In genomic region chr7:94314526-94314925, GRCh38 we compare ENCODE assay signal across 21 cellular contexts.
A peak's percentile ranks its signal among the peaks of the same experiment; 100 is the strongest.
DNase-seq lines count a peak whose midpoint lies in the region; ATAC-seq and TF ChIP-seq lines count a peak whose summit lies in the region.
"Had no signal": no experiment of that assay in that cellular context is flagged by ENCODE, and none has a peak within 500 bp of the region (broad histone marks: within the 10 kb centered on the region; RNA-seq: fewer than 3 reads in every experiment).

No MANE protein-coding gene starts in this region.

- POLR2A ChIA-PET in activated CD4-positive, alpha-beta memory T cell treated with anti-CD3 and anti-CD28 coated beads, Interleukin-2, amount 10 ng/mL, durations not matched to agents 7 days and 5 days (lab: Charles Lee): no interaction called here

- TF ChIP-seq CTCF in epithelial cell of proximal tubule (conservative IDR thresholded peaks at IDR 0.05; ENCODE audit: low read depth, low read length): no peak

- peaks cover 2% of the 10 kb centered on the region for H3K36me3 Mint-ChIP-seq in activated T-cell treated with anti-CD3 and anti-CD28 coated beads, Interleukin-2, amount 50 U/mL, for 4 hours (ENCODE audit: insufficient read depth)
- no peaks in the 10 kb centered on the region for H3K36me3 Mint-ChIP-seq in activated CD4-positive, alpha-beta memory T cell treated with anti-CD3 and anti-CD28 coated beads, Interleukin-2, amount 10 ng/mL, durations not matched to agents 7 days and 5 days (ENCODE audit: low read depth)
- H3K36me3 Mint-ChIP-seq: activated naive CD8-positive, alpha-beta T cell had no signal

- peaks cover 7% of the 10 kb centered on the region for H3K9me3 Mint-ChIP-seq in activated T-cell treated with anti-CD3 and anti-CD28 coated beads, Interleukin-2, amount 50 U/mL, for 4 hours
- H3K9me3 Mint-ChIP-seq in activated CD4-positive, alpha-beta memory T cell treated with anti-CD3 and anti-CD28 coated beads, Interleukin-2, amount 10 ng/mL, durations not matched to agents 7 days and 5 days: no peaks in the 10 kb centered on the region
- H3K9me3 Mint-ChIP-seq: activated T-helper 1 cell treated with anti-CD3 and anti-CD28 coated beads, Interleukin-12 subunit alpha, Interleukin-12 subunit beta, Interleukin-2, Interleukin-4 antibody, amounts not matched to agents 30 ng/mL and 10 ng/mL and 1 ng/mL, durations not matched to agents 14 hours and 24 hours and 36 hours; T-helper 2 cell treated with Interferon-gamma antibody and Interleukin-4, amounts not matched to agents 5 μg/mL and 100 μg/mL, for 36 hours had no signal

- peaks cover 2% of the 10 kb centered on the region for H3K27me3 Mint-ChIP-seq in activated T-cell treated with anti-CD3 and anti-CD28 coated beads, Interleukin-2, amount 50 U/mL, for 4 hours (ENCODE audit: low read depth)
- no peaks in the 10 kb centered on the region for H3K27me3 Mint-ChIP-seq in activated CD4-positive, alpha-beta memory T cell treated with anti-CD3 and anti-CD28 coated beads, Interleukin-2, amount 10 ng/mL, durations not matched to agents 7 days and 5 days

- H3K4me1 Mint-ChIP-seq in activated T-cell treated with anti-CD3 and anti-CD28 coated beads, Interleukin-2, amount 50 U/mL, for 4 hours (ENCODE audit: low read depth): no peaks in the 10 kb centered on the region
- no peaks in the 10 kb centered on the region for H3K4me1 Mint-ChIP-seq in activated CD4-positive, alpha-beta memory T cell treated with anti-CD3 and anti-CD28 coated beads, Interleukin-2, amount 10 ng/mL, durations not matched to agents 7 days and 5 days

- H3K27ac Mint-ChIP-seq in activated CD4-positive, alpha-beta memory T cell treated with anti-CD3 and anti-CD28 coated beads, Interleukin-2, amount 10 ng/mL, durations not matched to agents 7 days and 5 days: no peak overlapping the region
- H3K27ac Mint-ChIP-seq: activated naive CD8-positive, alpha-beta T cell; activated T-helper 1 cell treated with anti-CD3 and anti-CD28 coated beads, Interleukin-12 subunit alpha, Interleukin-12 subunit beta, Interleukin-2, Interleukin-4 antibody, amounts not matched to agents 30 ng/mL and 10 ng/mL and 1 ng/mL, durations not matched to agents 14 hours and 24 hours and 36 hours; T-helper 2 cell treated with Interferon-gamma antibody and Interleukin-4, amounts not matched to agents 5 μg/mL and 100 μg/mL, for 36 hours had no signal

- H3K4me3 ChIP-seq in epithelial cell of proximal tubule (ENCODE audit: low read depth, low read length): no peak overlapping the region
- H3K4me3 ChIP-seq: BLaER1 treated with 17β-estradiol and CSF1 and Interleukin-3, amounts not matched to agents 10 nM and 100 nM; SJSA1 had no signal

- peak; percentile 25 for ATAC-seq in sciatic nerve
- ATAC-seq in activated T-cell treated with anti-CD3 and anti-CD28 coated beads, Interleukin-2, amount 50 U/mL, for 4 hours: no peak

- CTCF ChIA-PET in activated CD4-positive, alpha-beta memory T cell treated with anti-CD3 and anti-CD28 coated beads, Interleukin-2, amount 10 ng/mL, durations not matched to agents 7 days and 5 days (lab: Charles Lee): no interaction called here

- H3K4me3 Mint-ChIP-seq in activated T-cell treated with anti-CD3 and anti-CD28 coated beads, Interleukin-2, amount 50 U/mL, for 4 hours: no peak overlapping the region
- no peak overlapping the region for H3K4me3 Mint-ChIP-seq in activated CD4-positive, alpha-beta memory T cell treated with anti-CD3 and anti-CD28 coated beads, Interleukin-2, amount 10 ng/mL, durations not matched to agents 7 days and 5 days
- H3K4me3 Mint-ChIP-seq: activated naive CD8-positive, alpha-beta T cell; activated T-helper 1 cell treated with anti-CD3 and anti-CD28 coated beads, Interleukin-12 subunit alpha, Interleukin-12 subunit beta, Interleukin-2, Interleukin-4 antibody, amounts not matched to agents 30 ng/mL and 10 ng/mL and 1 ng/mL, durations not matched to agents 14 hours and 24 hours and 36 hours; T-helper 2 cell treated with Interferon-gamma antibody and Interleukin-4, amounts not matched to agents 5 μg/mL and 100 μg/mL, for 36 hours had no signal

- intact Hi-C loops in sciatic nerve (cut with DNase I): no loop called here

- DNase-seq in NCI-H1105 treated with DMSO at 0.1 percent for 48 hours (lab: John Stamatoyannopoulos, UW): peak; percentile 41
- no peak for DNase-seq in NCI-H1105 (lab: John Stamatoyannopoulos, UW)
- DNase-seq in NCI-H69 (lab: John Stamatoyannopoulos, UW): peak; percentile 73
- DNase-seq in epithelial cell of proximal tubule (ENCODE audit: low read depth): peak; percentile 15
- DNase-seq in sciatic nerve (ENCODE audit: low spot score): no peak
- no peak for DNase-seq in GM03348 (ENCODE audit: low spot score)
- no peak for DNase-seq in activated T-cell treated with anti-CD3 and anti-CD28 coated beads, Interleukin-2, amount 50 U/mL, for 4 hours
- no peak for DNase-seq in activated CD4-positive, alpha-beta memory T cell treated with anti-CD3 and anti-CD28 coated beads, Interleukin-2, amount 10 ng/mL, durations not matched to agents 7 days and 5 days
- DNase-seq: 8988T; activated CD8-positive, alpha-beta memory T cell treated with anti-CD3 and anti-CD28 coated beads for 24 hours; DMS153; NCI-H187; NCI-H510A treated with DMSO at 0.1 percent for 48 hours; OCI-M1; small intestine; stimulated activated CD8-positive, alpha-beta memory T cell treated with anti-CD3 and anti-CD28 coated beads, Interleukin-4, amount 100 ng/mL, for 48 hours had no signal

Comparison
In these comparisons a context has a peak if more than half of its experiments do, and no peak if none do; other contexts are left out.
1. DNase-seq: peak in NCI-H1105 treated with DMSO at 0.1 percent for 48 hours (single experiment), NCI-H69 (single experiment) and epithelial cell of proximal tubule (single experiment); none in NCI-H1105 (single experiment), sciatic nerve (single experiment), GM03348 (single experiment), activated T-cell treated with anti-CD3 and anti-CD28 coated beads, Interleukin-2, amount 50 U/mL, for 4 hours (single experiment) and activated CD4-positive, alpha-beta memory T cell treated with anti-CD3 and anti-CD28 coated beads, Interleukin-2, amount 10 ng/mL, durations not matched to agents 7 days and 5 days (single experiment).